Comparison of ENCODE assay signal across 8 cellular contexts in the genomic region with DNA sequence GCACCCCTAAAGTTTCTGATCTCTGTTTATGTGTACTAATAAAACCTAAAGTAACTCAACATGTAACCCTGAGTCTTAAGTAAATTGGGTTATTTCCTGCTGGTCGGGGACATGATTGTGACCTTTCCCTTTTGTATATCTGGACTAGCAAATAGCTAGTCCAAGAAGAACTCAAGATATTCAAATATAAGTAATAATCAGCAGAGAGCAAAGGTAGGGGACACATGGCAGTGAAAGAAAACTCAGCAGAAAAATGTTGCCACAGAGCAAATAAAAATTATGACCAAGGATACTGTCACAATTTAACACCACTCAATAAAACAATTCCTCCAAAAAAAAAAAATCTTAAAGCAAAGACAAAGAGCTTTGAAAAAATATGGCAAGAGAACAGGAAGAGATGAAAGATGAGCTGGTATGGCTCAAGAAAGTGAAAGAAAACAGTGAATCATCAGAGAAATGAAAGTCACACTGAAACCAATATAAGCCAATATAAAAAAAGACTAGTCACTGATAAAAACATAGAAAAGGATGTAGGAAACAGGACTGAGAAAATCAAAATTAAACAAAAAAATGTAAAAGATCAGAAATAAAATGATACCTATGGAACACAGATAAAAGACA. TPM values are rescaled to one million over a fixed set of nuclear protein-coding genes. Genes with fewer than 3 reads are reported as not detected.
DNase-seq lines count a peak whose midpoint lies in the region; ATAC-seq and TF ChIP-seq lines count a peak whose summit lies in the region.

No MANE protein-coding gene starts in this region.

- H3K4me1 ChIP-seq in Peyer's patch: no peaks in the 10 kb centered on the region

- no peaks in the 10 kb centered on the region for H3K9me3 ChIP-seq in Peyer's patch

- H3K4me3 ChIP-seq in H7 (ENCODE audit: insufficient read depth, low read depth, low read length) (no peak overlapping the region), Peyer's patch (no peak overlapping the region)

- TF ChIP-seq POLR2A in Peyer's patch (IDR thresholded peaks at IDR 0.05): no peak

- peak overlapping the region; percentile 28 for H3K27ac ChIP-seq in epithelial cell of prostate
- peak overlapping the region in 1 of 4 donors; percentile 32 for H3K27ac ChIP-seq in Peyer's patch

- ATAC-seq in GM21390 (IDR thresholded peaks at IDR 0.05; ENCODE audit: unreplicated experiment) (peak; percentile 92), HG03558 (IDR thresholded peaks at IDR 0.05; ENCODE audit: extremely low read depth, unreplicated experiment) (peak; percentile 92)

- peaks cover 12% of the 10 kb centered on the region for H3K36me3 ChIP-seq in H7 (replicated peaks; ENCODE audit: control insufficient read depth, insufficient read depth, low read length)
- H3K36me3 ChIP-seq in Peyer's patch: peaks cover 0 to 24% (median 0%) of the 10 kb centered on the region in 3 donors

- TF ChIP-seq CTCF in Peyer's patch (IDR thresholded peaks at IDR 0.05): no peak

- no peaks in the 10 kb centered on the region for H3K27me3 ChIP-seq in H7 (ENCODE audit: control insufficient read depth, insufficient read depth, low read length)
- H3K27me3 ChIP-seq in Peyer's patch: no peaks in the 10 kb centered on the region

- DNase-seq in GM04504 (ENCODE audit: low read depth) (peak; percentile 10), epithelial cell of prostate (ENCODE audit: low read depth, low spot score) (peak; percentile 29), H7 (no peak), Peyer's patch (no peak), globus pallidus (ENCODE audit: low spot score) (no peak)
- no peak for DNase-seq in activated CD4-positive, CD25-positive, alpha-beta regulatory T cell (lab: John Stamatoyannopoulos, UW)

RNA-seq across cellular contexts. Expression of a gene that starts 43.5 kb away (rescaled TPM):
- 48.6 and 74.2 TPM in 2 replicates for total RNA-seq in H7 (2014; rRNA removed; shearing (Covaris generic))
- 10 to 100 TPM in 2 of 4 donors, 1 to 10 TPM in 2; 6.0 to 19.8 (median 12.4) TPM for total RNA-seq in Peyer's patch

RNA-seq across cellular contexts. Expression of a gene that starts 51.5 kb away (rescaled TPM):
- total RNA-seq in H7 (2014; rRNA removed; shearing (Covaris generic)): 24.5 and 34.2 TPM in 2 replicates
- total RNA-seq in Peyer's patch: 10 to 100 TPM; 11.9 to 23.9 (median 12.8) TPM

Comparison
In these comparisons a context has a peak if more than half of its experiments do, and no peak if none do; other contexts are left out.
1. DNase-seq: peak in GM04504 (single experiment) and epithelial cell of prostate (single experiment); none in H7 (single experiment), Peyer's patch (0 of 3), activated CD4-positive, CD25-positive, alpha-beta regulatory T cell (0 of 4) and globus pallidus (single experiment).